ENCODE assay signal across 9 cellular contexts in genomic region chr17:75897076-75898019, GRCh38. TPM values are rescaled to one million over a fixed set of nuclear protein-coding genes. Genes with fewer than 3 reads are reported as not detected.
A peak's percentile ranks its signal among the peaks of the same experiment; 100 is the strongest.
DNase-seq lines count a peak whose midpoint lies in the region; ATAC-seq and TF ChIP-seq lines count a peak whose summit lies in the region.
"Had no signal": no experiment of that assay in that cellular context is flagged by ENCODE, and none has a peak within 500 bp of the region (broad histone marks: within the 10 kb centered on the region; RNA-seq: fewer than 3 reads in every experiment).

No MANE protein-coding gene starts in this region.

- H3K36me3 ChIP-seq in iPS-20b (ENCODE audit: insufficient read depth, low read depth, low read length) (peaks cover 45% of the 10 kb centered on the region), stomach (peaks cover 37 to 56% (median 49%) of the 10 kb centered on the region in 4 donors)

- no peak for TF ChIP-seq CTCF in stomach (IDR thresholded peaks at IDR 0.05)

- H3K27me3 Mint-ChIP-seq in activated CD8-positive, alpha-beta T cell treated with anti-CD3 and anti-CD28 coated beads, Interleukin-2, amount 10 ng/mL, durations not matched to agents 7 days and 5 days (ENCODE audit: low read depth), result no peaks in the 10 kb centered on the region

- peak overlapping the region; percentile 78 for H3K27ac Mint-ChIP-seq in activated CD8-positive, alpha-beta T cell treated with anti-CD3 and anti-CD28 coated beads, Interleukin-2, amount 10 ng/mL, durations not matched to agents 7 days and 5 days

- H3K4me3 ChIP-seq in iPS-20b (ENCODE audit: low read length), result peak overlapping the region; percentile 67; the same call in 1 of the 2 replicates
- peak overlapping the region; percentile 74 to 85 (median 80) for H3K4me3 ChIP-seq in stomach

- no peak for DNase-seq in activated CD8-positive, alpha-beta T cell treated with anti-CD3 and anti-CD28 coated beads, Interleukin-2, amount 10 ng/mL, durations not matched to agents 7 days and 5 days
- no peak for DNase-seq in stomach
- no peak for DNase-seq in foreskin melanocyte
- no peak for DNase-seq in H4 (ENCODE audit: low spot score)
- DNase-seq: NCI-H2029 treated with DMSO at 0.1 percent for 48 hours had no signal

- H3K36me3 Mint-ChIP-seq in activated CD8-positive, alpha-beta T cell treated with anti-CD3 and anti-CD28 coated beads, Interleukin-2, amount 10 ng/mL, durations not matched to agents 7 days and 5 days (ENCODE audit: low read depth), result peaks cover 46% of the 10 kb centered on the region

- WGBS in stomach, 5 donors, result 44 to 77% (median 47%) methylated on average over 17 to 45 of the region's 45 CpGs

- H3K27ac ChIP-seq in iPS-20b (ENCODE audit: low read length) (no peak overlapping the region), stomach (peak overlapping the region; percentile 91 to 97 (median 94))

- H3K4me3 Mint-ChIP-seq in activated CD8-positive, alpha-beta T cell treated with anti-CD3 and anti-CD28 coated beads, Interleukin-2, amount 10 ng/mL, durations not matched to agents 7 days and 5 days, result peak overlapping the region; percentile 67

- TF ChIP-seq EP300 in stomach (IDR thresholded peaks at IDR 0.05), result no peak

- CTCF ChIA-PET in activated CD8-positive, alpha-beta T cell treated with anti-CD3 and anti-CD28 coated beads, Interleukin-2, amount 10 ng/mL, durations not matched to agents 7 days and 5 days (lab: Charles Lee), result interaction anchor here (0.8 to 5.8 kb wide), 16 partner anchors 8 to 144 kb away, joined by 3 to 80 read pairs (median 6); partner anchors contain the start of genes GALK1, TRIM47 and WBP2

- POLR2A ChIA-PET in activated CD8-positive, alpha-beta T cell treated with anti-CD3 and anti-CD28 coated beads, Interleukin-2, amount 10 ng/mL, durations not matched to agents 7 days and 5 days (lab: Charles Lee), result interaction anchor here (0.5 to 2.6 kb wide), 9 partner anchors 12 to 121 kb away, joined by 3 to 11 read pairs (median 5); partner anchors contain the start of gene WBP2

- H3K9ac ChIP-seq in iPS-20b (ENCODE audit: low read depth, low read length), result peak overlapping the region; percentile 52; the same call in 1 of the 2 replicates

- no peaks in the 10 kb centered on the region for H3K9me3 Mint-ChIP-seq in activated CD8-positive, alpha-beta T cell treated with anti-CD3 and anti-CD28 coated beads, Interleukin-2, amount 10 ng/mL, durations not matched to agents 7 days and 5 days (ENCODE audit: insufficient read depth)

- no peak for TF ChIP-seq POLR2A in stomach (IDR thresholded peaks at IDR 0.05)

- H3K4me1 Mint-ChIP-seq in activated CD8-positive, alpha-beta T cell treated with anti-CD3 and anti-CD28 coated beads, Interleukin-2, amount 10 ng/mL, durations not matched to agents 7 days and 5 days (ENCODE audit: low read depth), result peaks cover 28% of the 10 kb centered on the region

- H3K4me1 ChIP-seq in iPS-20b (ENCODE audit: insufficient read depth, low read length) (peaks cover 4% of the 10 kb centered on the region; the same call in 1 of the 2 replicates), stomach (peaks cover 19 to 51% (median 46%) of the 10 kb centered on the region in 4 donors)

- H3K9me3 ChIP-seq in iPS-20b (ENCODE audit: insufficient read depth, low read depth, low read length) (no peaks in the 10 kb centered on the region), stomach (no peaks in the 10 kb centered on the region)

- no peaks in the 10 kb centered on the region for H3K27me3 ChIP-seq in iPS-20b (ENCODE audit: insufficient read depth, low read length)
- H3K27me3 ChIP-seq in stomach, result no peaks in the 10 kb centered on the region

- intact Hi-C loops in stomach (cut with DNase I; ENCODE audit: low total_unique reads), result no loop called here

- peak; percentile 3 for ATAC-seq in HG03175 (IDR thresholded peaks at IDR 0.05; ENCODE audit: unreplicated experiment)
- ATAC-seq in activated CD8-positive, alpha-beta T cell treated with anti-CD3 and anti-CD28 coated beads, Interleukin-2, amount 10 ng/mL, durations not matched to agents 7 days and 5 days, result no peak
- no peak for ATAC-seq in HG02840 (IDR thresholded peaks at IDR 0.05; ENCODE audit: low FRiP score, unreplicated experiment)
- ATAC-seq in HG02763 (IDR thresholded peaks at IDR 0.05; ENCODE audit: unreplicated experiment), result no peak

RNA-seq across cellular contexts. Expression of gene TRIM65, which starts 0.6 kb away (rescaled TPM):
- 10 to 100 TPM; 35.8 to 37.3 TPM for total RNA-seq in activated CD8-positive, alpha-beta T cell treated with anti-CD3 and anti-CD28 coated beads, Interleukin-2, amount 10 ng/mL, durations not matched to agents 7 days and 5 days
- total RNA-seq in stomach, result 10 to 100 TPM in 3 of 5 donors, 1 to 10 TPM in 1, not detected in 1; 9.2 to 26.6 (median 16.9) TPM
- 10 to 100 TPM in 1 of 3 donors, 1 to 10 TPM in 2; 8.1 to 10.6 (median 9.5) TPM for polyA plus RNA-seq in stomach
- 8.4 and 10.5 TPM in 2 replicates for total RNA-seq in H4 (2014; rRNA removed; shearing (Covaris generic))

RNA-seq across cellular contexts. Expression of gene MRPL38, which starts 7.3 kb away (rescaled TPM):
- 100 to 1,000 TPM in 1 of 2 experiments, 10 to 100 TPM in 1; 89.0 to 113 TPM for total RNA-seq in activated CD8-positive, alpha-beta T cell treated with anti-CD3 and anti-CD28 coated beads, Interleukin-2, amount 10 ng/mL, durations not matched to agents 7 days and 5 days
- 100 to 1,000 TPM in 1 of 5 donors, 10 to 100 TPM in 3, 1 to 10 TPM in 1; 9.3 to 244 (median 29.9) TPM for total RNA-seq in stomach
- 10 to 100 TPM; 54.2 to 89.2 (median 73.9) TPM for polyA plus RNA-seq in stomach
- total RNA-seq in H4 (2014; rRNA removed; shearing (Covaris generic)), result 39.1 and 54.0 TPM in 2 replicates

RNA-seq across cellular contexts. Expression of gene TRIM47, which starts 19.0 kb away (rescaled TPM):
- 10 to 100 TPM; 31.4 to 36.8 TPM for total RNA-seq in activated CD8-positive, alpha-beta T cell treated with anti-CD3 and anti-CD28 coated beads, Interleukin-2, amount 10 ng/mL, durations not matched to agents 7 days and 5 days
- 10 to 100 TPM in 4 of 5 donors, 1 to 10 TPM in 1; 3.5 to 40.4 (median 11.9) TPM for total RNA-seq in stomach
- polyA plus RNA-seq in stomach, result 10 to 100 TPM; 24.2 to 34.7 (median 28.4) TPM
- 12.9 and 13.5 TPM in 2 replicates for total RNA-seq in H4 (2014; rRNA removed; shearing (Covaris generic))

RNA-seq across cellular contexts. Expression of gene WBP2, which starts 42.2 kb away (rescaled TPM):
- total RNA-seq in activated CD8-positive, alpha-beta T cell treated with anti-CD3 and anti-CD28 coated beads, Interleukin-2, amount 10 ng/mL, durations not matched to agents 7 days and 5 days, result 10 to 100 TPM; 64.3 to 68.6 TPM
- total RNA-seq in stomach, result 100 to 1,000 TPM in 1 of 5 donors, 10 to 100 TPM in 4; 28.6 to 122 (median 46.1) TPM
- polyA plus RNA-seq in stomach, result 100 to 1,000 TPM in 1 of 3 donors, 10 to 100 TPM in 2; 87.3 to 104 (median 98.6) TPM
- total RNA-seq in H4 (2014; rRNA removed; shearing (Covaris generic)), result 14.8 and 26.3 TPM in 2 replicates

RNA-seq across cellular contexts. Expression of gene FBF1, which starts 43.5 kb away (rescaled TPM):
- total RNA-seq in activated CD8-positive, alpha-beta T cell treated with anti-CD3 and anti-CD28 coated beads, Interleukin-2, amount 10 ng/mL, durations not matched to agents 7 days and 5 days, result 10 to 100 TPM; 23.4 to 24.5 TPM
- 10 to 100 TPM in 4 of 5 donors, 1 to 10 TPM in 1; 3.8 to 21.7 (median 19.6) TPM for total RNA-seq in stomach
- polyA plus RNA-seq in stomach, result 10 to 100 TPM in 1 of 3 donors, 1 to 10 TPM in 2; 1.7 to 10.4 (median 6.8) TPM
- total RNA-seq in H4 (2014; rRNA removed; shearing (Covaris generic)), result 11.2 and 11.8 TPM in 2 replicates
